In the genomic region with DNA sequence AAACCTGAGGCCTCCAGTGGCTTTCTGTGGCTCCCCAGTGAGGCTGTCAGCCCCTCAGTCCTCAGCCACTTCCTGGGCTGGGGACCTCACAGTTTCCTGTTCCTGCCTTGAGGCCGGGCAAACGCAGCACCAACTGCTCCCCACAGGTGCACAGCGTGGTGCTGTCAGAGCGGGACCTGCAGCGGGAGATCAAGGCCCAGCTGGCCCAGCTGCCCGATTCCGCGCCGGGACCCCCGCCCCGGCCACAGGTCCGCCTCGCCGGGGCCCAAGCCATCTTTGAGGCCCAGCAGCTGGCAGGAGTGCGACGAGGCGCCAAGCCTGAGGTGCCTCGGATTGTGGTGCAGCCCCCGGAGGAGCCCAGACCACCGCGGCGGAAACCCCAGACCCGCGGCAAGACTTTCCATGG, we compare ENCODE assay signal across 9 cellular contexts. TPM values are rescaled to one million over a fixed set of nuclear protein-coding genes. Genes with fewer than 3 reads are reported as not detected.
DNase-seq lines count a peak whose midpoint lies in the region; ATAC-seq and TF ChIP-seq lines count a peak whose summit lies in the region.
"Had no signal": no experiment of that assay in that cellular context is flagged by ENCODE, and none has a peak within 500 bp of the region (broad histone marks: within the 10 kb centered on the region; RNA-seq: fewer than 3 reads in every experiment).

No MANE protein-coding gene starts in this region.

- DNase-seq in OCI-LY7 (ENCODE audit: low spot score) (peak; percentile 95), H9 (no peak), OCI-M1 (lab: John Stamatoyannopoulos, UW) (no peak), NCI-H1694 (lab: John Stamatoyannopoulos, UW) (no peak)

- TF ChIP-seq CTCF in OCI-LY7 (conservative IDR thresholded peaks at IDR 0.05; ENCODE audit: low read length) (no peak), H9 (conservative IDR thresholded peaks at IDR 0.05) (no peak)

- no peaks in the 10 kb centered on the region for H3K9me3 Mint-ChIP-seq in stimulated activated naive CD8-positive, alpha-beta T cell treated with anti-CD3 and anti-CD28 coated beads, Interleukin-15, Interleukin-2, amounts not matched to agents 100 ng/mL and 50 ng/mL, for 24 hours
- H3K9me3 Mint-ChIP-seq in H9 = no peaks in the 10 kb centered on the region

- H3K23me2 ChIP-seq in H9 (ENCODE audit: insufficient read length, low read depth, low read length, poor library complexity, severe bottlenecking) = no peaks in the 10 kb centered on the region

- H3K18ac ChIP-seq in H9 (ENCODE audit: insufficient read length, low read depth, low read length) = no peak overlapping the region

- H3K14ac ChIP-seq in H9 (ENCODE audit: insufficient read depth, low read length) = no peak overlapping the region

- POLR2A ChIA-PET in OCI-LY7 (lab: Charles Lee) = interaction anchor here (0.6 to 1.4 kb wide), 5 partner anchors 9 to 77 kb away, joined by 3 to 7 read pairs (median 3); partner anchors contain the start of gene RAD9A

- H4K20me1 ChIP-seq in OCI-LY7 (ENCODE audit: insufficient read depth, low read length) (no peaks in the 10 kb centered on the region), H9 (ENCODE audit: control insufficient read depth, insufficient read depth, insufficient read length) (no peaks in the 10 kb centered on the region)

- no peak overlapping the region for H2BK15ac ChIP-seq in H9 (ENCODE audit: low read depth, low read length)

- H3K9ac ChIP-seq in H9 (ENCODE audit: extremely low read depth, insufficient read length, low read length) = no peak overlapping the region

- intact Hi-C loops in OCI-LY7 (cut with micrococcal nuclease; ENCODE audit: unreplicated experiment) = loop anchor here (2.0 to 10.0 kb wide), 4 partner anchors 28 to 236 kb away; partner anchors contain the start of genes PTPRCAP and TMEM134

- H3K4me2 ChIP-seq in OCI-LY7 (ENCODE audit: low read length) (peak overlapping the region; percentile 73), H9 (ENCODE audit: insufficient read depth, insufficient read length, low read length) (no peak overlapping the region)

- no peak overlapping the region for H2BK12ac ChIP-seq in H9 (ENCODE audit: insufficient read length, low read depth, low read length)

- H3K4me1 Mint-ChIP-seq in stimulated activated naive CD8-positive, alpha-beta T cell treated with anti-CD3 and anti-CD28 coated beads, Interleukin-15, Interleukin-2, amounts not matched to agents 100 ng/mL and 50 ng/mL, for 24 hours (ENCODE audit: low read depth) = peaks cover 88% of the 10 kb centered on the region
- H3K4me1 Mint-ChIP-seq in H9 = peaks cover 14 to 28% of the 10 kb centered on the region in 2 experiments

- no peak overlapping the region for H3K56ac ChIP-seq in H9 (ENCODE audit: insufficient read length, low read depth, low read length)

- H3T11ph ChIP-seq in H9 (ENCODE audit: low read length) = no peak overlapping the region

- ATAC-seq in GM19395 (IDR thresholded peaks at IDR 0.05; ENCODE audit: unreplicated experiment) (peak; percentile 63), GM18520 (IDR thresholded peaks at IDR 0.05; ENCODE audit: unreplicated experiment) (no peak)

- H3K4me3 Mint-ChIP-seq in stimulated activated naive CD8-positive, alpha-beta T cell treated with anti-CD3 and anti-CD28 coated beads, Interleukin-15, Interleukin-2, amounts not matched to agents 100 ng/mL and 50 ng/mL, for 24 hours = peak overlapping the region; percentile 98
- no peak overlapping the region for H3K4me3 Mint-ChIP-seq in H9

- WGBS in H9 (ENCODE audit: extremely low coverage, insufficient read length, low lambda C conversion rate) = no CpG with 5 or more reads among the region's 24 CpGs

- H3K79me1 ChIP-seq in H9 (ENCODE audit: insufficient read depth, low read depth, low read length, poor library complexity, severe bottlenecking) = no peaks in the 10 kb centered on the region

- peaks cover 12% of the 10 kb centered on the region for H3K36me3 Mint-ChIP-seq in stimulated activated naive CD8-positive, alpha-beta T cell treated with anti-CD3 and anti-CD28 coated beads, Interleukin-15, Interleukin-2, amounts not matched to agents 100 ng/mL and 50 ng/mL, for 24 hours (ENCODE audit: low read depth)
- no peaks in the 10 kb centered on the region for H3K36me3 Mint-ChIP-seq in H9 (ENCODE audit: insufficient read depth in 1 of 3, low read depth in 3 of 3)

- H3K9me3 ChIP-seq in OCI-LY7 (ENCODE audit: low read length) (no peaks in the 10 kb centered on the region), H9 (ENCODE audit: control insufficient read depth, low read depth, low read length) (no peaks in the 10 kb centered on the region)
- H3K9me3 ChIP-seq: thoracic aorta had no signal

- H2BK20ac ChIP-seq in H9 (ENCODE audit: low read depth, low read length, poor library complexity, severe bottlenecking) = no peak overlapping the region

- no peak overlapping the region for H4K8ac ChIP-seq in H9 (replicated peaks; ENCODE audit: insufficient read length, low read depth, low read length)

- CTCF ChIA-PET in OCI-LY7 (lab: Charles Lee; ENCODE audit: unreplicated experiment) = interaction anchor here (0.6 kb wide), 1 partner anchor 141 kb away, joined by 3 read pairs; no protein-coding TSS in a partner anchor

- H3K79me2 ChIP-seq in OCI-LY7 (ENCODE audit: insufficient read depth, low read depth, low read length) (peaks cover 31% of the 10 kb centered on the region; the same call in 1 of the 2 replicates), H9 (ENCODE audit: insufficient read depth, low read length) (no peaks in the 10 kb centered on the region)

- H3K36me3 ChIP-seq in OCI-LY7 (ENCODE audit: insufficient read depth, low read length) = peaks cover 47% of the 10 kb centered on the region
- H3K36me3 ChIP-seq: thoracic aorta had no signal

- H2BK5ac ChIP-seq in H9 (ENCODE audit: insufficient read length, low read length) = no peak overlapping the region

- H2AK5ac ChIP-seq in H9 (ENCODE audit: insufficient read length, low read length) = no peak overlapping the region

- BruUV-seq in OCI-LY7 (replicated peaks; lab: Mats Ljungman, UMichigan) = no TSS peak

- H3K4me1 ChIP-seq in OCI-LY7 (ENCODE audit: insufficient read depth, low read length, poor library complexity, severe bottlenecking) (peaks cover 88% of the 10 kb centered on the region), H9 (ENCODE audit: insufficient read depth, low read length) (no peaks in the 10 kb centered on the region)

- H3K9me2 ChIP-seq in OCI-LY7 (ENCODE audit: insufficient read depth, low read length) = no peaks in the 10 kb centered on the region

- H3K27me3 Mint-ChIP-seq in stimulated activated naive CD8-positive, alpha-beta T cell treated with anti-CD3 and anti-CD28 coated beads, Interleukin-15, Interleukin-2, amounts not matched to agents 100 ng/mL and 50 ng/mL, for 24 hours = no peaks in the 10 kb centered on the region
- H3K27me3 Mint-ChIP-seq in H9 (ENCODE audit: low read depth) = peaks cover 49% of the 10 kb centered on the region

- no peak overlapping the region for H4K91ac ChIP-seq in H9 (ENCODE audit: insufficient read length, low read depth, low read length)

- H3K27ac ChIP-seq in OCI-LY7 (ENCODE audit: low read depth, low read length, poor library complexity, severe bottlenecking) (peak overlapping the region; percentile 97), angular gyrus (ENCODE audit: low read depth, low read length) (peak overlapping the region; percentile 100), H9 (ENCODE audit: insufficient read length, low read depth, low read length) (no peak overlapping the region)
- H3K27ac ChIP-seq: thoracic aorta had no signal

- H2AFZ ChIP-seq in OCI-LY7 (ENCODE audit: low read length) = no peak overlapping the region
- H2AFZ ChIP-seq in H9 (ENCODE audit: low read length) = no peak overlapping the region

- H3K4ac ChIP-seq in H9 (ENCODE audit: low read depth, low read length) = no peak overlapping the region

- no peaks in the 10 kb centered on the region for H3K27me3 ChIP-seq in H9 (ENCODE audit: insufficient read depth, low read length)

- peak overlapping the region; percentile 79 for H3K4me3 ChIP-seq in OCI-LY7 (ENCODE audit: low read depth, low read length, poor library complexity, severe bottlenecking)
- H3K4me3 ChIP-seq: thoracic aorta had no signal

- peak overlapping the region; percentile 97 for H3K27ac Mint-ChIP-seq in stimulated activated naive CD8-positive, alpha-beta T cell treated with anti-CD3 and anti-CD28 coated beads, Interleukin-15, Interleukin-2, amounts not matched to agents 100 ng/mL and 50 ng/mL, for 24 hours
- H3K27ac Mint-ChIP-seq in H9 = no peak overlapping the region

- no peak overlapping the region for H3K23ac ChIP-seq in H9 (ENCODE audit: insufficient read length, low read depth, low read length)

- no peak overlapping the region for H2BK120ac ChIP-seq in H9 (ENCODE audit: low read depth, low read length, poor library complexity, severe bottlenecking)

- H4K5ac ChIP-seq in H9 (ENCODE audit: insufficient read length, low read depth, low read length) = no peak overlapping the region

RNA-seq across cellular contexts. Expression of gene TBC1D10C, which starts 5.4 kb away (rescaled TPM):
- 105 and 124 TPM in 2 replicates for total RNA-seq in OCI-LY7 (2014; rRNA removed; shearing (Covaris generic))
- total RNA-seq in OCI-LY7 (2022) = 108 and 117 TPM in 2 replicates
- 0.28 and 0.44 TPM in 2 replicates for total RNA-seq in H9 (2021)

RNA-seq across cellular contexts. Expression of gene CARNS1, which starts 6.2 kb away (rescaled TPM):
- total RNA-seq in OCI-LY7 (2014; rRNA removed; shearing (Covaris generic)) = 0.06 and 0.15 TPM in 2 replicates
- total RNA-seq in OCI-LY7 (2022) (0.21 and 0.41 TPM in 2 replicates), H9 (2021) (0.88 and 1.1 TPM in 2 replicates)

RNA-seq across cellular contexts. Expression of gene PPP1CA, which starts 7.6 kb away (rescaled TPM):
- total RNA-seq in OCI-LY7 (2014; rRNA removed; shearing (Covaris generic)) = 248 and 311 TPM in 2 replicates
- total RNA-seq in OCI-LY7 (2022) (210 and 219 TPM in 2 replicates), H9 (2021) (205 and 214 TPM in 2 replicates)

RNA-seq across cellular contexts. Expression of gene RAD9A, which starts 17.5 kb away (rescaled TPM):
- 30.1 and 51.0 TPM in 2 replicates for total RNA-seq in OCI-LY7 (2014; rRNA removed; shearing (Covaris generic))
- total RNA-seq in OCI-LY7 (2022) = 62.2 and 71.1 TPM in 2 replicates
- total RNA-seq in H9 (2021) = 20.9 and 23.8 TPM in 2 replicates

RNA-seq across cellular contexts. Expression of gene RPS6KB2, which starts 19.0 kb away (rescaled TPM):
- 51.1 and 69.4 TPM in 2 replicates for total RNA-seq in OCI-LY7 (2014; rRNA removed; shearing (Covaris generic))
- total RNA-seq in OCI-LY7 (2022) = 48.3 and 54.9 TPM in 2 replicates
- 46.6 and 51.7 TPM in 2 replicates for total RNA-seq in H9 (2021)

Comparison
In these comparisons a context has a peak if more than half of its experiments do, and no peak if none do; other contexts are left out.
1. RNA of gene TBC1D10C, which starts 5.4 kb away (total RNA-seq): 105 to 124 TPM in OCI-LY7; 0.28 to 0.44 TPM in H9; every median in the first group is over 10 times any median in the second.